Comparison of ENCODE assay signal across 16 cellular contexts in the genomic region with DNA sequence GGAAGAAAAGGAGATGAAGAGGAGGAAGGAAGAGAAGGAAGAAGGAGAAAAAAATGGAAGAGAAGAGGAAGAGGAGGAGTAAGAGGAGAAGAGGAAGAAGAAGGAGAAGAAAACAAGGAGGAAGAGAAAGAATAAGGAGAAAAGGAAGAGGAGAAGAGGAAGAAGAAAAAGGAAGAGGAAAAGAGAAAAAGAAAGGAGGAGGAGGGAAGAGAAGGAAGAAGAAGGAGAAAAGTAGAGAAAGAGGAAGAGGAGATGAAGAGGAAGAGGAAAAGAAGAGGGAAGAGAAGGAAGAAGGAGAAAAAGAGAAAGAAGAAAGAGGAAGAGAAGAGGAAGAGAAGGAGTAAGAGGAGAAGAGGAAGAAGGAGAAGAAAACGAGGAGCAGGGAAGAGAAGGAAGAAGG. TPM values are rescaled to one million over a fixed set of nuclear protein-coding genes. Genes with fewer than 3 reads are reported as not detected.
DNase-seq lines count a peak whose midpoint lies in the region; ATAC-seq and TF ChIP-seq lines count a peak whose summit lies in the region.
"Had no signal": no experiment of that assay in that cellular context is flagged by ENCODE, and none has a peak within 500 bp of the region (broad histone marks: within the 10 kb centered on the region; RNA-seq: fewer than 3 reads in every experiment).

No MANE protein-coding gene starts in this region.

- TF ChIP-seq POLR2A in upper lobe of left lung (IDR thresholded peaks at IDR 0.05) = no peak

- intact Hi-C loops in activated naive CD4-positive, alpha-beta T cell treated with anti-CD3 and anti-CD28 coated beads for 36 hours (cut with micrococcal nuclease) = no loop called here
- intact Hi-C loops in CD14-positive monocyte (cut with micrococcal nuclease) = no loop called here
- intact Hi-C loops in naive thymus-derived CD4-positive, alpha-beta T cell (cut with micrococcal nuclease) = no loop called here

- H3K27me3 ChIP-seq in naive thymus-derived CD4-positive, alpha-beta T cell (ENCODE audit: control insufficient read depth in 2 of 2, insufficient read depth in 2 of 2, low read length in 2 of 2) = no peaks in the 10 kb centered on the region
- H3K27me3 ChIP-seq in upper lobe of left lung = no peaks in the 10 kb centered on the region
- H3K27me3 ChIP-seq: BLaER1 treated with 17β-estradiol and CSF1 and Interleukin-3, amounts not matched to agents 10 nM and 100 nM had no signal

- CTCF ChIA-PET in activated naive CD4-positive, alpha-beta T cell treated with anti-CD3 and anti-CD28 coated beads for 36 hours (lab: Charles Lee) = interaction anchor here (0.6 kb wide), 1 partner anchor 119 kb away, joined by 5 read pairs; no protein-coding TSS in a partner anchor
- CTCF ChIA-PET in activated naive CD4-positive, alpha-beta T cell treated with anti-CD3 and anti-CD28 coated beads, Interleukin-2, amount 10 ng/mL, durations not matched to agents 7 days and 5 days (lab: Charles Lee) = interaction anchor here (0.9 kb wide), 1 partner anchor 12 kb away, joined by 3 read pairs; no protein-coding TSS in a partner anchor
- CTCF ChIA-PET in HEK293 (lab: Yijun Ruan, JAX) = interaction anchor here (0.6 kb wide), 1 partner anchor 650 kb away, joined by 3 read pairs; no protein-coding TSS in a partner anchor
- CTCF ChIA-PET in naive thymus-derived CD4-positive, alpha-beta T cell (lab: Charles Lee) = interaction anchor here (1.3 to 3.5 kb wide), 2 partner anchors 151 to 391 kb away, joined by 8 to 11 read pairs; no protein-coding TSS in a partner anchor

- no peak for ATAC-seq in naive thymus-derived CD4-positive, alpha-beta T cell
- ATAC-seq in upper lobe of left lung (ENCODE audit: low FRiP score in 2 of 2) = no peak
- ATAC-seq in GM21825 (IDR thresholded peaks at IDR 0.05; ENCODE audit: unreplicated experiment) = no peak

- DNase-seq in activated naive CD4-positive, alpha-beta T cell treated with anti-CD3 and anti-CD28 coated beads for 36 hours = no peak
- no peak for DNase-seq in activated naive CD4-positive, alpha-beta T cell treated with anti-CD3 and anti-CD28 coated beads, Interleukin-2, amount 10 ng/mL, durations not matched to agents 7 days and 5 days
- DNase-seq in CD14-positive monocyte (ENCODE audit: low spot score) (no peak), upper lobe of left lung (no peak)
- no peak for DNase-seq in naive thymus-derived CD4-positive, alpha-beta T cell
- DNase-seq: 8988T; Calu3; CD4-positive, alpha-beta memory T cell; DMS79 treated with DMSO at 0.1 percent for 48 hours; GF-D8; GM23248 had no signal

- H3K9me3 ChIP-seq in HEK293 (ENCODE audit: control insufficient read depth, insufficient read depth, low read depth, low read length) = no peaks in the 10 kb centered on the region
- H3K9me3 ChIP-seq in naive thymus-derived CD4-positive, alpha-beta T cell (ENCODE audit: control insufficient read depth in 2 of 3, low read length in 3 of 3) = no peaks in the 10 kb centered on the region
- no peaks in the 10 kb centered on the region for H3K9me3 ChIP-seq in upper lobe of left lung
- H3K9me3 ChIP-seq: HAP-1 had no signal

- H3K27ac Mint-ChIP-seq in activated naive CD4-positive, alpha-beta T cell treated with anti-CD3 and anti-CD28 coated beads for 36 hours = peak overlapping the region; percentile 51
- no peak overlapping the region for H3K27ac Mint-ChIP-seq in activated naive CD4-positive, alpha-beta T cell treated with anti-CD3 and anti-CD28 coated beads, Interleukin-2, amount 10 ng/mL, durations not matched to agents 7 days and 5 days
- H3K27ac Mint-ChIP-seq in CD14-positive monocyte = peak overlapping the region in 1 of 7 donors; percentile 19
- peak overlapping the region in 6 of 9 donors; percentile 64 to 90 (median 78) for H3K27ac Mint-ChIP-seq in naive thymus-derived CD4-positive, alpha-beta T cell
- H3K27ac Mint-ChIP-seq: CD4-positive, alpha-beta memory T cell had no signal

- peaks cover 17% of the 10 kb centered on the region for H3K36me3 Mint-ChIP-seq in activated naive CD4-positive, alpha-beta T cell treated with anti-CD3 and anti-CD28 coated beads for 36 hours (ENCODE audit: low read depth)
- H3K36me3 Mint-ChIP-seq in activated naive CD4-positive, alpha-beta T cell treated with anti-CD3 and anti-CD28 coated beads, Interleukin-2, amount 10 ng/mL, durations not matched to agents 7 days and 5 days = peaks cover 32% of the 10 kb centered on the region
- H3K36me3 Mint-ChIP-seq in CD14-positive monocyte = no peaks in the 10 kb centered on the region
- H3K36me3 Mint-ChIP-seq in naive thymus-derived CD4-positive, alpha-beta T cell = peaks cover 9 to 38% (median 30%) of the 10 kb centered on the region in 5 donors

- 42 to 55% methylated on average over 1 of the region's 1 CpG for WGBS in upper lobe of left lung, 2 donors

- H3K4me1 Mint-ChIP-seq in activated naive CD4-positive, alpha-beta T cell treated with anti-CD3 and anti-CD28 coated beads for 36 hours (ENCODE audit: low read depth) = peaks cover 33% of the 10 kb centered on the region
- H3K4me1 Mint-ChIP-seq in activated naive CD4-positive, alpha-beta T cell treated with anti-CD3 and anti-CD28 coated beads, Interleukin-2, amount 10 ng/mL, durations not matched to agents 7 days and 5 days = peaks cover 24% of the 10 kb centered on the region
- H3K4me1 Mint-ChIP-seq in CD14-positive monocyte = no peaks in the 10 kb centered on the region
- H3K4me1 Mint-ChIP-seq in naive thymus-derived CD4-positive, alpha-beta T cell = peaks cover 13 to 68% (median 56%) of the 10 kb centered on the region in 7 donors

- H3K4me3 Mint-ChIP-seq in activated naive CD4-positive, alpha-beta T cell treated with anti-CD3 and anti-CD28 coated beads for 36 hours = no peak overlapping the region
- no peak overlapping the region for H3K4me3 Mint-ChIP-seq in activated naive CD4-positive, alpha-beta T cell treated with anti-CD3 and anti-CD28 coated beads, Interleukin-2, amount 10 ng/mL, durations not matched to agents 7 days and 5 days
- peak overlapping the region in 1 of 2 donors; percentile 9 for H3K4me3 Mint-ChIP-seq in CD14-positive monocyte
- H3K4me3 Mint-ChIP-seq in naive thymus-derived CD4-positive, alpha-beta T cell = no peak overlapping the region
- H3K4me3 Mint-ChIP-seq: CD4-positive, alpha-beta memory T cell had no signal

- H3K36me3 ChIP-seq in HEK293 (ENCODE audit: control insufficient read depth in 2 of 2, insufficient read depth in 1 of 2, low read length in 2 of 2) (no peaks in the 10 kb centered on the region), upper lobe of left lung (no peaks in the 10 kb centered on the region)
- peaks cover 0 to 28% (median 0%) of the 10 kb centered on the region in 3 experiments for H3K36me3 ChIP-seq in naive thymus-derived CD4-positive, alpha-beta T cell (ENCODE audit: control insufficient read depth in 2 of 3, insufficient read depth in 3 of 3, low read length in 3 of 3)
- H3K36me3 ChIP-seq: HAP-1 had no signal

- POLR2A ChIA-PET in HEK293 (lab: Yijun Ruan, JAX) = no interaction called here
- POLR2A ChIA-PET in naive thymus-derived CD4-positive, alpha-beta T cell (lab: Charles Lee) = interaction anchor here (1.2 to 1.3 kb wide), 2 partner anchors 10 to 354 kb away, joined by 3 to 4 read pairs; no protein-coding TSS in a partner anchor

- H3K27ac ChIP-seq in HEK293 (ENCODE audit: extremely low read depth, low read depth, low read length) (no peak overlapping the region), upper lobe of left lung (no peak overlapping the region)
- no peak overlapping the region for H3K27ac ChIP-seq in naive thymus-derived CD4-positive, alpha-beta T cell (ENCODE audit: low read depth, low read length)
- H3K27ac ChIP-seq: BLaER1 treated with 17β-estradiol and CSF1 and Interleukin-3, amounts not matched to agents 10 nM and 100 nM; GM23248; HL-60 had no signal

- no peak for TF ChIP-seq EP300 in upper lobe of left lung (IDR thresholded peaks at IDR 0.05)

- no peak overlapping the region for H3K4me3 ChIP-seq in HEK293 (ENCODE audit: low read depth, low read length)
- H3K4me3 ChIP-seq in naive thymus-derived CD4-positive, alpha-beta T cell (ENCODE audit: low read length) = no peak overlapping the region
- H3K4me3 ChIP-seq in upper lobe of left lung = no peak overlapping the region
- H3K4me3 ChIP-seq: BLaER1 treated with 17β-estradiol and CSF1 and Interleukin-3, amounts not matched to agents 10 nM and 100 nM; GM23248; HAP-1 had no signal

- no peaks in the 10 kb centered on the region for H3K9me3 Mint-ChIP-seq in activated naive CD4-positive, alpha-beta T cell treated with anti-CD3 and anti-CD28 coated beads for 36 hours
- no peaks in the 10 kb centered on the region for H3K9me3 Mint-ChIP-seq in activated naive CD4-positive, alpha-beta T cell treated with anti-CD3 and anti-CD28 coated beads, Interleukin-2, amount 10 ng/mL, durations not matched to agents 7 days and 5 days
- H3K9me3 Mint-ChIP-seq in CD14-positive monocyte = peaks cover 2 to 13% (median 9%) of the 10 kb centered on the region in 7 donors
- H3K9me3 Mint-ChIP-seq in naive thymus-derived CD4-positive, alpha-beta T cell = no peaks in the 10 kb centered on the region
- H3K9me3 Mint-ChIP-seq: CD4-positive, alpha-beta memory T cell had no signal

- H3K4me1 ChIP-seq in HEK293 (ENCODE audit: control insufficient read depth, insufficient read depth, low read length) (no peaks in the 10 kb centered on the region), upper lobe of left lung (no peaks in the 10 kb centered on the region)
- peaks cover 0 to 13% of the 10 kb centered on the region in 2 donors for H3K4me1 ChIP-seq in naive thymus-derived CD4-positive, alpha-beta T cell (ENCODE audit: control insufficient read depth in 2 of 2, insufficient read depth in 2 of 2, low read length in 2 of 2)
- H3K4me1 ChIP-seq: HAP-1 had no signal

- no peaks in the 10 kb centered on the region for H3K27me3 Mint-ChIP-seq in activated naive CD4-positive, alpha-beta T cell treated with anti-CD3 and anti-CD28 coated beads for 36 hours (ENCODE audit: low read depth)
- H3K27me3 Mint-ChIP-seq in activated naive CD4-positive, alpha-beta T cell treated with anti-CD3 and anti-CD28 coated beads, Interleukin-2, amount 10 ng/mL, durations not matched to agents 7 days and 5 days = peaks cover 9% of the 10 kb centered on the region
- peaks cover 8 to 17% (median 14%) of the 10 kb centered on the region in 3 donors for H3K27me3 Mint-ChIP-seq in CD14-positive monocyte (ENCODE audit: low read depth in 3 of 3)
- H3K27me3 Mint-ChIP-seq in naive thymus-derived CD4-positive, alpha-beta T cell = peaks cover 0 to 9% (median 0%) of the 10 kb centered on the region in 5 donors

- TF ChIP-seq CTCF in CD14-positive monocyte (IDR thresholded peaks at IDR 0.05) (peak; percentile 21), HEK293 (tag by site-specific recombination; IDR thresholded peaks at IDR 0.05) (no peak), upper lobe of left lung (IDR thresholded peaks at IDR 0.05) (no peak)

TF ChIP-seq in HEK293, 187 proteins besides CTCF, POLR2A, EP300 and RAD21 (continues in another document):
- TF ChIP-seq PRDM1 (tag by site-specific recombination; IDR thresholded peaks at IDR 0.05) (peak; percentile 52; the same call in 1 of the 2 replicates), ZNF514 (tag by site-specific recombination; IDR thresholded peaks at IDR 0.05) (no peak)

RNA-seq across cellular contexts. Expression of gene LEF1, which starts 11.8 kb away (rescaled TPM):
- total RNA-seq in activated naive CD4-positive, alpha-beta T cell treated with anti-CD3 and anti-CD28 coated beads for 36 hours = 100 to 1,000 TPM; 350 to 367 TPM
- polyA plus RNA-seq in CD14-positive monocyte = 1 to 10 TPM in 1 of 2 donors, under 1 TPM in 1; 0.61 to 1.3 TPM
- total RNA-seq in naive thymus-derived CD4-positive, alpha-beta T cell = 100 to 1,000 TPM; 270 to 830 (median 674) TPM
- 100 to 1,000 TPM; 637 to 928 TPM for polyA plus RNA-seq in naive thymus-derived CD4-positive, alpha-beta T cell
- total RNA-seq in upper lobe of left lung = 1 to 10 TPM; 3.3 to 10.0 (median 5.6) TPM
- total RNA-seq: Calu3, GM23248 had no signal

Comparison
In these comparisons a context has a peak if more than half of its experiments do, and no peak if none do; other contexts are left out.
1. RNA of gene LEF1, which starts 11.8 kb away (total RNA-seq): 270 to 830 TPM in naive thymus-derived CD4-positive, alpha-beta T cell and 350 to 367 TPM in activated naive CD4-positive, alpha-beta T cell treated with anti-CD3 and anti-CD28 coated beads for 36 hours; 3.3 to 10.0 TPM in upper lobe of left lung; every median in the first group is over 10 times any median in the second.